ENCODE assay signal across 36 cellular contexts in genomic region chr18:6819332-6819731, GRCh38.
"Had no signal": no experiment of that assay in that cellular context is flagged by ENCODE, and none has a peak within 500 bp of the region (broad histone marks: within the 10 kb centered on the region; RNA-seq: fewer than 3 reads in every experiment).

No MANE protein-coding gene starts in this region.

- ATAC-seq: activated CD8-positive, alpha-beta T cell treated with anti-CD3 and anti-CD28 coated beads for 36 hours; activated naive CD4-positive, alpha-beta T cell treated with anti-CD3 and anti-CD28 coated beads, Interleukin-2, amount 50 U/mL, for 72 hours; activated T-cell treated with anti-CD3 and anti-CD28 coated beads, Interleukin-2, amount 50 U/mL, for 4 hours; activated T-cell treated with anti-CD3 and anti-CD28 coated beads, Interleukin-2, amount 50 U/mL, for 72 hours; activated T-helper 17 cell treated with anti-CD3 and anti-CD28 coated beads, Interleukin-2, amount 50 U/mL, for 72 hours; body of pancreas had no signal

- H3K4me1 ChIP-seq: adrenal gland, body of pancreas, breast epithelium had no signal

- H3K4me3 ChIP-seq: adrenal gland, body of pancreas, breast epithelium had no signal

- H3K27me3 Mint-ChIP-seq: activated B cell treated with CpG ODN at 0.5 μM for 24 hours; activated CD4-positive, alpha-beta memory T cell treated with anti-CD3 and anti-CD28 coated beads for 36 hours; activated CD4-positive, alpha-beta T cell treated with anti-CD3 and anti-CD28 coated beads, Interleukin-2, amount 10 ng/mL, durations not matched to agents 24 days and 14 days; activated CD8-positive, alpha-beta T cell treated with anti-CD3 and anti-CD28 coated beads for 36 hours; activated T-helper 17 cell treated with anti-CD3 and anti-CD28 coated beads, Interleukin-2, amount 50 U/mL, for 72 hours had no signal

- H3K27ac ChIP-seq: adrenal gland, body of pancreas, brain microvascular endothelial cell, breast epithelium, VCaP had no signal

- H3K36me3 Mint-ChIP-seq: activated CD4-positive, alpha-beta memory T cell treated with anti-CD3 and anti-CD28 coated beads for 36 hours; activated naive CD4-positive, alpha-beta T cell treated with anti-CD3 and anti-CD28 coated beads, Interleukin-2, amount 50 U/mL, for 72 hours; activated naive CD8-positive, alpha-beta T cell treated with anti-CD3 and anti-CD28 coated beads for 36 hours had no signal

- H3K27me3 ChIP-seq: adrenal gland, body of pancreas, brain microvascular endothelial cell, breast epithelium had no signal

- H3K9me3 Mint-ChIP-seq: activated CD4-positive, alpha-beta T cell treated with anti-CD3 and anti-CD28 coated beads, Interleukin-2, amount 10 ng/mL, durations not matched to agents 24 days and 14 days; activated naive CD8-positive, alpha-beta T cell treated with anti-CD3 and anti-CD28 coated beads for 36 hours had no signal

- H3K9me3 ChIP-seq: body of pancreas, breast epithelium had no signal

- FAIRE-seq: astrocyte had no signal

- H3K4me3 Mint-ChIP-seq: activated B cell treated with CpG ODN at 0.5 μM for 24 hours; activated CD4-positive, alpha-beta memory T cell treated with anti-CD3 and anti-CD28 coated beads for 36 hours; activated CD4-positive, alpha-beta T cell treated with anti-CD3 and anti-CD28 coated beads, Interleukin-2, amount 10 ng/mL, durations not matched to agents 24 days and 14 days; activated CD8-positive, alpha-beta T cell treated with anti-CD3 and anti-CD28 coated beads for 36 hours; activated naive CD4-positive, alpha-beta T cell treated with anti-CD3 and anti-CD28 coated beads for 36 hours; activated naive CD8-positive, alpha-beta T cell treated with anti-CD3 and anti-CD28 coated beads for 36 hours; activated T-cell treated with anti-CD3 and anti-CD28 coated beads, Interleukin-2, amount 50 U/mL, for 4 hours; activated T-cell treated with anti-CD3 and anti-CD28 coated beads, Interleukin-2, amount 50 U/mL, for 72 hours; activated T-helper 1 cell treated with anti-CD3 and anti-CD28 coated beads, Interleukin-12 subunit alpha, Interleukin-12 subunit beta, Interleukin-2, Interleukin-4 antibody, amounts not matched to agents 30 ng/mL and 10 ng/mL and 1 ng/mL, durations not matched to agents 14 hours and 24 hours and 36 hours; activated T-helper 17 cell treated with anti-CD3 and anti-CD28 coated beads, Interleukin-2, amount 50 U/mL, for 72 hours; T-helper 1 cell treated with Interleukin-12 subunit alpha and Interleukin-12 subunit beta and Interleukin-4 antibody, amounts not matched to agents 30 μg/mL and 1 μg/mL, for 36 hours; T-helper 2 cell treated with Interferon-gamma antibody and Interleukin-4, amounts not matched to agents 5 μg/mL and 100 μg/mL, for 36 hours had no signal

- H3K4me1 Mint-ChIP-seq: activated B cell treated with CpG ODN at 0.5 μM for 24 hours; activated CD4-positive, alpha-beta T cell treated with anti-CD3 and anti-CD28 coated beads, Interleukin-2, amount 10 ng/mL, durations not matched to agents 24 days and 14 days; activated naive CD8-positive, alpha-beta T cell treated with anti-CD3 and anti-CD28 coated beads for 36 hours; activated T-helper 17 cell treated with anti-CD3 and anti-CD28 coated beads, Interleukin-2, amount 50 U/mL, for 72 hours had no signal

- DNase-seq: activated B cell treated with CpG ODN at 0.5 μM for 24 hours; activated CD4-positive, alpha-beta memory T cell treated with anti-CD3 and anti-CD28 coated beads for 36 hours; activated CD4-positive, alpha-beta T cell treated with anti-CD3 and anti-CD28 coated beads for 4 hours; activated CD4-positive, alpha-beta T cell treated with anti-CD3 and anti-CD28 coated beads, Interleukin-2, amount 10 ng/mL, durations not matched to agents 24 days and 14 days; activated CD4-positive, alpha-beta T cell treated with anti-CD3 and anti-CD28 coated beads, Interleukin-2, amount 50 U/mL, for 1 hour; activated CD4-positive, alpha-beta T cell treated with anti-CD3 and anti-CD28 coated beads, Interleukin-2, amount 50 U/mL, for 4 hours; activated CD4-positive, CD25-positive, alpha-beta regulatory T cell treated with anti-CD3 and anti-CD28 coated beads, Interleukin-2, amount 50 U/mL, for 72 hours; activated CD8-positive, alpha-beta memory T cell treated with anti-CD3 and anti-CD28 coated beads, Interleukin-2, amount 50 U/mL, for 4 hours; activated CD8-positive, alpha-beta T cell treated with anti-CD3 and anti-CD28 coated beads for 36 hours; activated effector memory CD4-positive, alpha-beta T cell treated with anti-CD3 and anti-CD28 coated beads, Interleukin-2, amount 50 U/mL, for 16 hours; activated gamma-delta T cell treated with Interleukin-2 at 50 U/mL for 16 hours; activated naive CD4-positive, alpha-beta T cell; activated naive CD4-positive, alpha-beta T cell treated with anti-CD3 and anti-CD28 coated beads for 36 hours; activated naive CD4-positive, alpha-beta T cell treated with anti-CD3 and anti-CD28 coated beads, Interleukin-2, amount 50 U/mL, for 16 hours; activated naive CD8-positive, alpha-beta T cell treated with anti-CD3 and anti-CD28 coated beads for 36 hours; activated T-cell treated with anti-CD3 and anti-CD28 coated beads for 4 hours; activated T-cell treated with anti-CD3 and anti-CD28 coated beads, Interleukin-2, amount 50 U/mL, for 1 hour; activated T-cell treated with anti-CD3 and anti-CD28 coated beads, Interleukin-2, amount 50 U/mL, for 4 hours; activated T-cell treated with anti-CD3 and anti-CD28 coated beads, Interleukin-2, amount 50 U/mL, for 72 hours; adrenal gland; amniotic stem cell; aorta; body of pancreas; brain microvascular endothelial cell; central memory CD4-positive, alpha-beta T cell; T-helper 1 cell; T-helper 2 cell; T-helper 9 cell had no signal

- H3K27ac Mint-ChIP-seq: activated B cell treated with CpG ODN at 0.5 μM for 24 hours; activated CD4-positive, alpha-beta memory T cell treated with anti-CD3 and anti-CD28 coated beads for 36 hours; activated CD4-positive, alpha-beta T cell treated with anti-CD3 and anti-CD28 coated beads, Interleukin-2, amount 10 ng/mL, durations not matched to agents 24 days and 14 days; activated CD8-positive, alpha-beta T cell treated with anti-CD3 and anti-CD28 coated beads for 36 hours; activated naive CD4-positive, alpha-beta T cell treated with anti-CD3 and anti-CD28 coated beads for 36 hours; activated naive CD4-positive, alpha-beta T cell treated with anti-CD3 and anti-CD28 coated beads, Interleukin-2, amount 50 U/mL, for 72 hours; activated naive CD8-positive, alpha-beta T cell treated with anti-CD3 and anti-CD28 coated beads for 36 hours; activated T-cell treated with anti-CD3 and anti-CD28 coated beads, Interleukin-2, amount 50 U/mL, for 72 hours; activated T-helper 1 cell treated with anti-CD3 and anti-CD28 coated beads, Interleukin-12 subunit alpha, Interleukin-12 subunit beta, Interleukin-2, Interleukin-4 antibody, amounts not matched to agents 30 ng/mL and 10 ng/mL and 1 ng/mL, durations not matched to agents 14 hours and 24 hours and 36 hours; activated T-helper 17 cell treated with anti-CD3 and anti-CD28 coated beads, Interleukin-2, amount 50 U/mL, for 72 hours; T-helper 1 cell treated with Interleukin-12 subunit alpha and Interleukin-12 subunit beta and Interleukin-4 antibody, amounts not matched to agents 30 μg/mL and 1 μg/mL, for 36 hours; T-helper 2 cell treated with Interferon-gamma antibody and Interleukin-4, amounts not matched to agents 5 μg/mL and 100 μg/mL, for 36 hours had no signal

- H3K36me3 ChIP-seq: adrenal gland, brain microvascular endothelial cell, breast epithelium had no signal
